ENCODE assay signal across 11 cellular contexts in genomic region chr5:173281910-173282309, GRCh38. TPM values are rescaled to one million over a fixed set of nuclear protein-coding genes. Genes with fewer than 3 reads are reported as not detected.
A peak's percentile ranks its signal among the peaks of the same experiment; 100 is the strongest.
DNase-seq lines count a peak whose midpoint lies in the region; ATAC-seq and TF ChIP-seq lines count a peak whose summit lies in the region.
"Had no signal": no experiment of that assay in that cellular context is flagged by ENCODE, and none has a peak within 500 bp of the region (broad histone marks: within the 10 kb centered on the region; RNA-seq: fewer than 3 reads in every experiment).

No MANE protein-coding gene starts in this region.

- ATAC-seq in GM21423 (IDR thresholded peaks at IDR 0.05; ENCODE audit: unreplicated experiment), result no peak
- no peak for ATAC-seq in GM18520 (IDR thresholded peaks at IDR 0.05; ENCODE audit: unreplicated experiment)
- no peak for ATAC-seq in HG03139 (IDR thresholded peaks at IDR 0.05; ENCODE audit: unreplicated experiment)

- TF ChIP-seq CTCF in AG04449 (IDR thresholded peaks at IDR 0.05; ENCODE audit: insufficient read depth, low read length, missing control alignments), result peak; percentile 47
- peak; percentile 24 for TF ChIP-seq CTCF in foreskin fibroblast (IDR thresholded peaks at IDR 0.05; ENCODE audit: low read depth, low read length)

- no peak for DNase-seq in AG04449 (ENCODE audit: low read depth, low spot score)
- peak; percentile 85 for DNase-seq in H7
- peak; percentile 26 for DNase-seq in SHP77 treated with DMSO at 0.1 percent for 48 hours (lab: John Stamatoyannopoulos, UW)
- peak in 1 of 2 donors; percentile 21 for DNase-seq in foreskin fibroblast
- DNase-seq in cortex of kidney (lab: John Stamatoyannopoulos, UW), result no peak
- DNase-seq: sigmoid colon; stimulated activated naive CD4-positive, alpha-beta T cell treated with Interleukin-2 at 50 U/mL for 16 hours had no signal

- H3K4me3 ChIP-seq in AG04449 (ENCODE audit: low read depth, low read length) (no peak overlapping the region), H7 (ENCODE audit: insufficient read depth, low read depth, low read length) (no peak overlapping the region), foreskin fibroblast (ENCODE audit: low read depth in 1 of 2, low read length in 2 of 2) (no peak overlapping the region)
- H3K4me3 ChIP-seq: sigmoid colon had no signal

- peaks cover 18% of the 10 kb centered on the region for H3K27me3 ChIP-seq in H7 (ENCODE audit: control insufficient read depth, insufficient read depth, low read length)

- CTCF ChIA-PET in AG04449 (lab: Yijun Ruan, JAX), result interaction anchor here (0.8 to 1.7 kb wide), 10 partner anchors 115 to 585 kb away, joined by 3 to 17 read pairs (median 4); partner anchors contain the start of gene ATP6V0E1

- H3K36me3 ChIP-seq in H7 (replicated peaks; ENCODE audit: control insufficient read depth, insufficient read depth, low read length), result no peaks in the 10 kb centered on the region
- H3K36me3 ChIP-seq: sigmoid colon had no signal

- POLR2A ChIA-PET in AG04449 (lab: Yijun Ruan, JAX), result interaction anchor here (0.6 to 0.7 kb wide), 2 partner anchors 48 to 118 kb away, joined by 4 read pairs; no protein-coding TSS in a partner anchor

RNA-seq across cellular contexts. Expression of gene STC2, which starts 46.3 kb away (rescaled TPM):
- total RNA-seq in H7 (2014; rRNA removed; shearing (Covaris generic)), result 17.8 and 29.5 TPM in 2 replicates
- total RNA-seq: HT-29 had no signal

RNA-seq across cellular contexts. Expression of gene NKX2-5, which starts 46.9 kb away (rescaled TPM):
- total RNA-seq in H7 (2014; rRNA removed; shearing (Covaris generic)), result 2.4 and 3.8 TPM in 2 replicates
- total RNA-seq: HT-29, sigmoid colon had no signal

Comparison
In these comparisons a context has a peak if more than half of its experiments do, and no peak if none do; other contexts are left out.
1. DNase-seq: peak in H7 (single experiment) and SHP77 treated with DMSO at 0.1 percent for 48 hours (single experiment); none in AG04449 (single experiment) and cortex of kidney (single experiment).